ENCODE assay signal across 1 cellular context in genomic region chr10:119206603-119207366, GRCh38.
TF ChIP-seq lines count a peak whose summit lies in the region.

No MANE protein-coding gene starts in this region.

TF ChIP-seq in GM12878, 131 proteins besides CTCF, POLR2A, EP300 and RAD21 (continued from another document and continues in another):
- TF ChIP-seq ZBTB40 (IDR thresholded peaks at IDR 0.05; ENCODE audit: borderline replicate concordance): no peak
- no peak for TF ChIP-seq POLR2AphosphoS2 (IDR thresholded peaks at IDR 0.05; ENCODE audit: low read depth, low read length)
- TF ChIP-seq SUPT20H (IDR thresholded peaks at IDR 0.05; ENCODE audit: borderline replicate concordance, control insufficient read depth, low read depth, low read length): no peak
- TF ChIP-seq ZNF217 (IDR thresholded peaks at IDR 0.05): no peak
- TF ChIP-seq EGR1 (IDR thresholded peaks at IDR 0.05; ENCODE audit: borderline replicate concordance in 1 of 2, low read depth in 2 of 2, low read length in 2 of 2): peak in 1 of 2 experiments; percentile 34; a peak in 1 of 3 replicates
- no peak for TF ChIP-seq RELB (IDR thresholded peaks at IDR 0.05; ENCODE audit: low read depth)
- TF ChIP-seq BCLAF1 (IDR thresholded peaks at IDR 0.05): no peak
- TF ChIP-seq NR2F1 (conservative IDR thresholded peaks at IDR 0.05): peak; percentile 85
- TF ChIP-seq BCL3 (IDR thresholded peaks at IDR 0.05; ENCODE audit: borderline replicate concordance, insufficient read depth, low read depth, low read length, poor library complexity, severe bottlenecking): no peak
- no peak for TF ChIP-seq IRF5 (IDR thresholded peaks at IDR 0.05; ENCODE audit: borderline replicate concordance)
- no peak for TF ChIP-seq NRF1 (conservative IDR thresholded peaks at IDR 0.05; ENCODE audit: low read depth, low read length)
- TF ChIP-seq MAX (IDR thresholded peaks at IDR 0.05; ENCODE audit: low read depth, low read length): no peak
- no peak for TF ChIP-seq REST (IDR thresholded peaks at IDR 0.05; ENCODE audit: low read depth, low read length)
- no peak for TF ChIP-seq POU2F2 (IDR thresholded peaks at IDR 0.05; ENCODE audit: borderline replicate concordance, low read depth, low read length)
- TF ChIP-seq CUX1 (IDR thresholded peaks at IDR 0.05; ENCODE audit: insufficient replicate concordance, low read depth, low read length): no peak
- TF ChIP-seq SREBF1 (IDR thresholded peaks at IDR 0.05; ENCODE audit: low read length): no peak
- TF ChIP-seq FOXK2 (IDR thresholded peaks at IDR 0.05): no peak
- no peak for TF ChIP-seq PBX3 (IDR thresholded peaks at IDR 0.05; ENCODE audit: insufficient replicate concordance, low read depth, low read length)
- no peak for TF ChIP-seq ZBTB11 (CRISPR knock-in tag; IDR thresholded peaks at IDR 0.05)
